In genomic region chr7:157138424-157139141, GRCh38 we compare ENCODE assay signal across 8 cellular contexts. TPM values are rescaled to one million over a fixed set of nuclear protein-coding genes. Genes with fewer than 3 reads are reported as not detected.
A peak's percentile ranks its signal among the peaks of the same experiment; 100 is the strongest.
DNase-seq lines count a peak whose midpoint lies in the region; ATAC-seq and TF ChIP-seq lines count a peak whose summit lies in the region.

TSS of gene UBE3C (plus strand) at chr7:157138926. CDS start at chr7:157139273, 347 bp downstream.

- H3K27ac ChIP-seq in SK-N-SH (ENCODE audit: low read depth in 2 of 2, low read length in 1 of 2) (peak within 1 kb of the TSS; percentile 70 to 91), suprapubic skin (peak within 1 kb of the TSS; percentile 96)

- no peaks in the 10 kb centered on the region for H3K27me3 ChIP-seq in GM06990 (replicated peaks; ENCODE audit: control insufficient read depth, insufficient read depth, low read length)
- no peaks in the 10 kb centered on the region for H3K27me3 ChIP-seq in SK-N-SH (ENCODE audit: insufficient read depth)
- H3K27me3 ChIP-seq in suprapubic skin = no peaks in the 10 kb centered on the region

- peaks cover 45% of the 10 kb centered on the region for H3K79me2 ChIP-seq in SK-N-SH (ENCODE audit: insufficient read depth)

- H3K9ac ChIP-seq in SK-N-SH = peak within 1 kb of the TSS; percentile 81

- TF ChIP-seq RAD21 in SK-N-SH (IDR thresholded peaks at IDR 0.05; ENCODE audit: low read length) = no peak

- CTCF ChIA-PET in SK-N-SH (lab: Yijun Ruan, JAX) = interaction anchor here (1.0 to 1.8 kb wide), 2 partner anchors 135 kb away, joined by 3 to 5 read pairs; no protein-coding TSS in a partner anchor

- peak within 1 kb of the TSS; percentile 89 for H3K4me3 ChIP-seq in GM06990 (replicated peaks; ENCODE audit: low read depth, low read length)
- peak within 1 kb of the TSS; percentile 82 to 93 for H3K4me3 ChIP-seq in SK-N-SH (ENCODE audit: low read depth in 2 of 2, low read length in 1 of 2)
- peak within 1 kb of the TSS; percentile 71 for H3K4me3 ChIP-seq in suprapubic skin

- no peaks in the 10 kb centered on the region for H3K9me3 ChIP-seq in SK-N-SH
- H3K9me3 ChIP-seq in suprapubic skin = no peaks in the 10 kb centered on the region

- DNase-seq in GM06990 (ENCODE audit: extremely low read depth, insufficient read length) = peak; percentile 95
- DNase-seq in NCI-H1092 (lab: John Stamatoyannopoulos, UW) = peak; percentile 92
- peak; percentile 100 for DNase-seq in SK-N-SH
- peak; percentile 94 for DNase-seq in activated naive CD4-positive, alpha-beta T cell treated with anti-CD3 and anti-CD28 coated beads, Interleukin-2, amount 50 U/mL, for 16 hours
- peak; percentile 89 for DNase-seq in globus pallidus (ENCODE audit: low spot score)
- DNase-seq in occipital lobe (lab: John Stamatoyannopoulos, UW) = peak; percentile 77
- peak; percentile 92 for DNase-seq in suprapubic skin (ENCODE audit: low spot score in 2 of 2)

- H3K4me1 ChIP-seq in SK-N-SH (ENCODE audit: control insufficient read depth in 1 of 2, insufficient read depth in 2 of 2, low read depth in 1 of 2, low read length in 1 of 2) (peaks cover 11 to 27% of the 10 kb centered on the region in 2 experiments; a peak in 2 of 4 replicates), suprapubic skin (peaks cover 47% of the 10 kb centered on the region)

- no peak for TF ChIP-seq CTCF in GM06990 (IDR thresholded peaks at IDR 0.05; ENCODE audit: insufficient read depth, low read length, poor library complexity, severe bottlenecking)
- TF ChIP-seq CTCF in SK-N-SH (IDR thresholded peaks at IDR 0.05) = no peak
- TF ChIP-seq CTCF in suprapubic skin (IDR thresholded peaks at IDR 0.05) = no peak

- TF ChIP-seq POLR2A in suprapubic skin (IDR thresholded peaks at IDR 0.05) = peak; percentile 58 to 63

- POLR2A ChIA-PET in SK-N-SH (lab: Yijun Ruan, JAX) = interaction anchor here (0.8 to 0.9 kb wide), 2 partner anchors 12 to 48 kb away, joined by 3 to 6 read pairs; no protein-coding TSS in a partner anchor

- no peaks in the 10 kb centered on the region for H3K9me2 ChIP-seq in SK-N-SH

- H3K36me3 ChIP-seq in GM06990 (ENCODE audit: control insufficient read depth, insufficient read depth, low read length) = peaks cover 7% of the 10 kb centered on the region
- peaks cover 14 to 18% of the 10 kb centered on the region in 2 experiments for H3K36me3 ChIP-seq in SK-N-SH (replicated peaks in 1 of 2; ENCODE audit: control insufficient read depth in 1 of 2, insufficient read depth in 2 of 2, low read length in 1 of 2)
- no peaks in the 10 kb centered on the region for H3K36me3 ChIP-seq in suprapubic skin

- ATAC-seq in HG02571 (IDR thresholded peaks at IDR 0.05; ENCODE audit: unreplicated experiment) = peak; percentile 83

- peaks cover 2% of the 10 kb centered on the region for H3F3A ChIP-seq in SK-N-SH (replicated peaks; ENCODE audit: insufficient read depth)

- peak within 1 kb of the TSS; percentile 76 for H2AFZ ChIP-seq in SK-N-SH (ENCODE audit: low read depth)

- H3K4me2 ChIP-seq in SK-N-SH = peak within 1 kb of the TSS; percentile 100

- H4K20me1 ChIP-seq in SK-N-SH (ENCODE audit: insufficient read depth) = peaks cover 43% of the 10 kb centered on the region

- no peak; a peak in 1 of 4 replicates for TF ChIP-seq EP300 in SK-N-SH (IDR thresholded peaks at IDR 0.05; ENCODE audit: borderline replicate concordance in 1 of 2, low read depth in 1 of 2, low read length in 1 of 2)
- no peak for TF ChIP-seq EP300 in suprapubic skin (IDR thresholded peaks at IDR 0.05)

- WGBS in SK-N-SH (ENCODE audit: low lambda C conversion rate) = under 1% methylated on average over 51 of the region's 84 CpGs
- 2% methylated on average over 8 of the region's 84 CpGs for WGBS in suprapubic skin

TF ChIP-seq in SK-N-SH, 30 proteins besides CTCF, POLR2A, EP300 and RAD21:
- no peak for TF ChIP-seq FOSL2 (IDR thresholded peaks at IDR 0.05; ENCODE audit: borderline replicate concordance, low read depth)
- 0 out of 2 replicates have a peak, but pooled peaks have one; percentile 38 for TF ChIP-seq SIN3A (IDR thresholded peaks at IDR 0.05; ENCODE audit: borderline replicate concordance, low read depth, low read length)
- no peak for TF ChIP-seq USF1 (IDR thresholded peaks at IDR 0.05; ENCODE audit: borderline replicate concordance, low read depth)
- TF ChIP-seq PBX3 (IDR thresholded peaks at IDR 0.05) = no peak
- peak; percentile 90 for TF ChIP-seq POLR2AphosphoS5 (IDR thresholded peaks at IDR 0.05; ENCODE audit: low read depth, low read length)
- peak; percentile 65; the same call in 1 of the 2 replicates for TF ChIP-seq MXI1 (IDR thresholded peaks at IDR 0.05; ENCODE audit: low read depth, low read length)
- TF ChIP-seq RXRA (IDR thresholded peaks at IDR 0.05; ENCODE audit: borderline replicate concordance, low read depth) = no peak
- peak; percentile 60 for TF ChIP-seq NRF1 (IDR thresholded peaks at IDR 0.05; ENCODE audit: low read depth, low read length)
- TF ChIP-seq JUND (IDR thresholded peaks at IDR 0.05) = no peak
- no peak for TF ChIP-seq GABPA (IDR thresholded peaks at IDR 0.05; ENCODE audit: low read depth)
- no peak; the same call in 1 of the 2 replicates for TF ChIP-seq MAX (IDR thresholded peaks at IDR 0.05; ENCODE audit: low read depth)
- no peak for TF ChIP-seq TCF12 (IDR thresholded peaks at IDR 0.05)
- TF ChIP-seq YY1 (IDR thresholded peaks at IDR 0.05; ENCODE audit: low read depth) = peak; percentile 87
- TF ChIP-seq CHD2 (IDR thresholded peaks at IDR 0.05; ENCODE audit: low read length, partially characterized antibody) = peak; percentile 26
- peak; percentile 53 for TF ChIP-seq TAF1 (IDR thresholded peaks at IDR 0.05; ENCODE audit: borderline replicate concordance, low read depth, low read length)
- TF ChIP-seq SMC3 (IDR thresholded peaks at IDR 0.05; ENCODE audit: low read depth, low read length) = no peak
- no peak for TF ChIP-seq NFIC (IDR thresholded peaks at IDR 0.05; ENCODE audit: borderline replicate concordance)
- TF ChIP-seq ELF1 (IDR thresholded peaks at IDR 0.05) = peak; percentile 67
- TF ChIP-seq RFX5 (IDR thresholded peaks at IDR 0.05; ENCODE audit: low read length) = peak; percentile 33; the same call in 1 of the 2 replicates

RNA-seq across cellular contexts. Expression of gene UBE3C, which starts in this region (rescaled TPM):
- 48.4 and 63.2 TPM in 2 replicates for polyA plus RNA-seq in SK-N-SH (2012; rRNA removed)
- 55.9 and 60.7 TPM in 2 replicates for polyA plus RNA-seq in SK-N-SH (2012; cell fraction: cytosol; rRNA removed)
- polyA plus RNA-seq in SK-N-SH (2012; cell fraction: nucleus; rRNA removed) = 37.5 and 62.9 TPM in 2 replicates
- total RNA-seq in occipital lobe = 108 TPM
- total RNA-seq in suprapubic skin = 10 to 100 TPM; 66.2 to 88.1 (median 77.8) TPM

Comparison
In these comparisons a context has a peak if more than half of its experiments do, and no peak if none do; other contexts are left out.
1. Peak in every context shown above with its lines: DNase-seq, ATAC-seq, H3K4me3 ChIP-seq and H3K27ac ChIP-seq.